20 cellular contexts compared by ENCODE assay signal in genomic region chr16:56878455-56878854, GRCh38. TPM values are rescaled to one million over a fixed set of nuclear protein-coding genes. Genes with fewer than 3 reads are reported as not detected.
A peak's percentile ranks its signal among the peaks of the same experiment; 100 is the strongest.
DNase-seq lines count a peak whose midpoint lies in the region; ATAC-seq, FAIRE-seq and TF ChIP-seq lines count a peak whose summit lies in the region.
"Had no signal": no experiment of that assay in that cellular context is flagged by ENCODE, and none has a peak within 500 bp of the region (broad histone marks: within the 10 kb centered on the region; RNA-seq: fewer than 3 reads in every experiment).

No MANE protein-coding gene starts in this region.

- no peak overlapping the region for H3K4ac ChIP-seq in neuronal stem cell (ENCODE audit: low read length)

- no peak for TF ChIP-seq CTCF in A549 (IDR thresholded peaks at IDR 0.05)
- TF ChIP-seq CTCF in HEK293 (tag by site-specific recombination; IDR thresholded peaks at IDR 0.05): no peak

- no peak overlapping the region for H3K18ac ChIP-seq in neuronal stem cell (ENCODE audit: low read length)

- no peaks in the 10 kb centered on the region for H3K9me3 ChIP-seq in A549
- no peaks in the 10 kb centered on the region for H3K9me3 ChIP-seq in HEK293 (ENCODE audit: control insufficient read depth, insufficient read depth, low read depth, low read length)
- peaks cover 0 to 1% of the 10 kb centered on the region in 2 donors for H3K9me3 ChIP-seq in neuronal stem cell (replicated peaks in 1 of 2; ENCODE audit: control insufficient read depth in 2 of 2, insufficient read depth in 1 of 2, low read depth in 1 of 2, low read length in 2 of 2)
- H3K9me3 ChIP-seq: BLaER1, Caco-2, HAP-1 had no signal

- no peak for ATAC-seq in A549
- ATAC-seq in stimulated activated naive B cell treated with anti-CD40 and anti-IgM and Interleukin-4, amounts not matched to agents 10 μg/mL and 1 μg/mL and 100 μg/mL, for 72 hours (replicated peaks): no peak
- no peak for ATAC-seq in HG02763 (IDR thresholded peaks at IDR 0.05; ENCODE audit: unreplicated experiment)
- ATAC-seq: CD8-positive, alpha-beta T cell had no signal

- no peaks in the 10 kb centered on the region for H3K79me1 ChIP-seq in neuronal stem cell (ENCODE audit: low read depth, low read length)

- no peak overlapping the region for H2BK120ac ChIP-seq in neuronal stem cell (ENCODE audit: low read depth, low read length)

- H3K9ac ChIP-seq in neuronal stem cell (ENCODE audit: low read depth, low read length, poor library complexity): no peak overlapping the region
- H3K9ac ChIP-seq: BLaER1 had no signal

- H3K4me2 ChIP-seq in A549 (no peak overlapping the region), neuronal stem cell (ENCODE audit: insufficient read depth, low read length, poor library complexity, severe bottlenecking) (no peak overlapping the region)
- H3K4me2 ChIP-seq: BLaER1 had no signal

- peaks cover 3 to 4% of the 10 kb centered on the region in 2 donors for H3K36me3 Mint-ChIP-seq in stimulated activated naive B cell treated with anti-CD40 and anti-IgM and Interleukin-4, amounts not matched to agents 10 μg/mL and 1 μg/mL and 100 μg/mL, for 72 hours
- H3K36me3 Mint-ChIP-seq: CD4-positive, CD25-positive, alpha-beta regulatory T cell; CD8-positive, alpha-beta T cell had no signal

- H2BK15ac ChIP-seq in neuronal stem cell (ENCODE audit: low read length): peak overlapping the region; percentile 43

- no peaks in the 10 kb centered on the region for H3K9me3 Mint-ChIP-seq in stimulated activated naive B cell treated with anti-CD40 and anti-IgM and Interleukin-4, amounts not matched to agents 10 μg/mL and 1 μg/mL and 100 μg/mL, for 72 hours
- H3K9me3 Mint-ChIP-seq: CD4-positive, CD25-positive, alpha-beta regulatory T cell; CD8-positive, alpha-beta T cell had no signal

- H3K23ac ChIP-seq in neuronal stem cell (ENCODE audit: low read depth, low read length, poor library complexity): no peak overlapping the region

- H4K8ac ChIP-seq in neuronal stem cell (ENCODE audit: low read depth, low read length): no peak overlapping the region

- CTCF ChIA-PET in A549 (lab: Yijun Ruan, JAX): interaction anchor here (1.6 kb wide), 1 partner anchor 17 kb away, joined by 5 read pairs; no protein-coding TSS in a partner anchor
- CTCF ChIA-PET in HEK293 (lab: Yijun Ruan, JAX): no interaction called here

- H3K4me1 Mint-ChIP-seq in stimulated activated naive B cell treated with anti-CD40 and anti-IgM and Interleukin-4, amounts not matched to agents 10 μg/mL and 1 μg/mL and 100 μg/mL, for 72 hours: peaks cover 23 to 28% of the 10 kb centered on the region in 2 donors
- H3K4me1 Mint-ChIP-seq: CD4-positive, CD25-positive, alpha-beta regulatory T cell had no signal

- no peak for DNase-seq in A549 (ENCODE audit: low read depth in 1 of 2, low spot score in 1 of 2)
- DNase-seq in neuronal stem cell (ENCODE audit: low spot score): no peak
- DNase-seq in stimulated activated naive B cell treated with anti-CD40 and anti-IgM and Interleukin-4, amounts not matched to agents 10 μg/mL and 1 μg/mL and 100 μg/mL, for 72 hours: no peak
- no peak for DNase-seq in glomerular visceral epithelial cell (ENCODE audit: extremely low spot score)
- DNase-seq: Caco-2; CD4-positive, CD25-positive, alpha-beta regulatory T cell; CD8-positive, alpha-beta T cell; DMS153; DND-41; GOT3 had no signal

- POLR2A ChIA-PET in A549 (lab: Yijun Ruan, JAX) (no interaction called here), HEK293 (lab: Yijun Ruan, JAX) (no interaction called here)

- H3K27me3 ChIP-seq in neuronal stem cell (ENCODE audit: control insufficient read depth in 3 of 3, insufficient read depth in 3 of 3, low read depth in 1 of 3, low read length in 3 of 3): peaks cover 0 to 6% (median 0%) of the 10 kb centered on the region in 3 experiments
- H3K27me3 ChIP-seq: BLaER1 had no signal

- no peak overlapping the region for H2BK5ac ChIP-seq in neuronal stem cell (ENCODE audit: low read length)

- WGBS in A549 (ENCODE audit: missing lambda C conversion rate): 69% methylated on average over 6 of the region's 6 CpGs
- no CpG with 5 or more reads among the region's 6 CpGs for WGBS in neuronal stem cell (ENCODE audit: extremely low coverage in 2 of 2, insufficient read length in 2 of 2, insufficient replicate concordance in 1 of 2), 2 donors

- H4K91ac ChIP-seq in neuronal stem cell (ENCODE audit: low read depth, low read length, poor library complexity): no peak overlapping the region

- no peak overlapping the region for H2BK12ac ChIP-seq in neuronal stem cell (ENCODE audit: low read length)

- H3K27ac ChIP-seq in A549 (no peak overlapping the region), HEK293 (ENCODE audit: extremely low read depth, low read depth, low read length) (no peak overlapping the region), neuronal stem cell (replicated peaks; ENCODE audit: low read length) (no peak overlapping the region)
- H3K27ac ChIP-seq: BLaER1, C4-2B had no signal

- H3K14ac ChIP-seq in neuronal stem cell (ENCODE audit: low read length): no peak overlapping the region

- H3K4me3 ChIP-seq in A549: no peak overlapping the region
- no peak overlapping the region for H3K4me3 ChIP-seq in HEK293 (ENCODE audit: low read depth, low read length)
- H3K4me3 ChIP-seq in neuronal stem cell (ENCODE audit: low read length in 2 of 2): no peak overlapping the region
- H3K4me3 ChIP-seq: BLaER1, HAP-1 had no signal

- H3K4me3 Mint-ChIP-seq in stimulated activated naive B cell treated with anti-CD40 and anti-IgM and Interleukin-4, amounts not matched to agents 10 μg/mL and 1 μg/mL and 100 μg/mL, for 72 hours: no peak overlapping the region
- H3K4me3 Mint-ChIP-seq: B cell; CD4-positive, CD25-positive, alpha-beta regulatory T cell; CD8-positive, alpha-beta T cell had no signal

- no peaks in the 10 kb centered on the region for H3K27me3 Mint-ChIP-seq in stimulated activated naive B cell treated with anti-CD40 and anti-IgM and Interleukin-4, amounts not matched to agents 10 μg/mL and 1 μg/mL and 100 μg/mL, for 72 hours
- H3K27me3 Mint-ChIP-seq: B cell; CD4-positive, CD25-positive, alpha-beta regulatory T cell had no signal

- TF ChIP-seq RAD21 in A549 (conservative IDR thresholded peaks at IDR 0.05 in 1 of 2, IDR thresholded peaks at IDR 0.05 in 1 of 2): no peak

- H3K36me3 ChIP-seq in HEK293 (ENCODE audit: control insufficient read depth in 2 of 2, insufficient read depth in 1 of 2, low read length in 2 of 2) (no peaks in the 10 kb centered on the region), neuronal stem cell (replicated peaks in 1 of 2; ENCODE audit: control insufficient read depth in 2 of 2, insufficient read depth in 2 of 2, low read length in 2 of 2) (no peaks in the 10 kb centered on the region)
- H3K36me3 ChIP-seq: BLaER1, HAP-1 had no signal

- H3K27ac Mint-ChIP-seq in stimulated activated naive B cell treated with anti-CD40 and anti-IgM and Interleukin-4, amounts not matched to agents 10 μg/mL and 1 μg/mL and 100 μg/mL, for 72 hours: peak overlapping the region; percentile 31
- H3K27ac Mint-ChIP-seq: B cell; CD4-positive, CD25-positive, alpha-beta regulatory T cell; CD8-positive, alpha-beta T cell had no signal

- no peak for FAIRE-seq in A549 (lab: Jason Lieb, UNC)
- FAIRE-seq: G401.6, GM12892, H54 had no signal

- H2AFZ ChIP-seq in neuronal stem cell (ENCODE audit: low read length): no peak overlapping the region

- TF ChIP-seq EP300 in A549 (IDR thresholded peaks at IDR 0.05): no peak

- no peak overlapping the region for H2AK5ac ChIP-seq in neuronal stem cell (ENCODE audit: low read depth, low read length)

- no peaks in the 10 kb centered on the region for H3K4me1 ChIP-seq in A549
- no peaks in the 10 kb centered on the region for H3K4me1 ChIP-seq in HEK293 (ENCODE audit: control insufficient read depth, insufficient read depth, low read length)
- no peaks in the 10 kb centered on the region for H3K4me1 ChIP-seq in neuronal stem cell (ENCODE audit: control insufficient read depth in 2 of 2, insufficient read depth in 1 of 2, low read depth in 1 of 2, low read length in 2 of 2)
- H3K4me1 ChIP-seq: Caco-2, HAP-1 had no signal

- no peak for TF ChIP-seq POLR2A in A549 (IDR thresholded peaks at IDR 0.05; ENCODE audit: low read length)

TF ChIP-seq in A549, 52 proteins besides CTCF, POLR2A, EP300 and RAD21:
- TF ChIP-seq ZFP36 (IDR thresholded peaks at IDR 0.05; ENCODE audit: borderline replicate concordance, partially characterized antibody): peak; percentile 56
- TF ChIP-seq TP53 (CRISPR knock-in tag; IDR thresholded peaks at IDR 0.05): no peak

TF ChIP-seq in HEK293, 187 proteins besides CTCF, POLR2A, EP300 and RAD21 (continues in another document):
- TF ChIP-seq TCF7L2 (IDR thresholded peaks at IDR 0.05; ENCODE audit: borderline replicate concordance, low read depth, low read length): no peak
- TF ChIP-seq ZNF398 (tag by site-specific recombination; IDR thresholded peaks at IDR 0.05): no peak
- TF ChIP-seq ZBTB48 (tag by site-specific recombination; IDR thresholded peaks at IDR 0.05): no peak

RNA-seq across cellular contexts. Expression of gene SLC12A3, which starts 13.4 kb away (rescaled TPM):
- 0.01 and 0.09 TPM in 2 replicates for polyA plus RNA-seq in A549 (2011; rRNA removed)
- polyA plus RNA-seq in A549 (2012; cell fraction: cytosol; rRNA removed): 0.05 and 0.06 TPM in 2 replicates
- 0.11 and 0.12 TPM in 2 replicates for polyA plus RNA-seq in A549 (2012; cell fraction: nucleus; rRNA removed)
- polyA plus RNA-seq in A549 (2017; fragmentation: RNase III; extraction: RNeasy Plus Mini Kit Qiagen cat#74134 plus additional on column Dnase treatment): 0.08 TPM in 1 of 3 replicates, not detected in the others
- polyA minus RNA-seq in A549 (2011; rRNA and poly(A)+ RNA removed): 0.08 TPM in 1 of 2 replicates, not detected in the other
- polyA plus RNA-seq in neuronal stem cell (2013, experiment 1 of 2): not detected
- polyA plus RNA-seq in neuronal stem cell (2013, experiment 2 of 2): not detected
- polyA plus RNA-seq: AG04450; CD4-positive, CD25-positive, alpha-beta regulatory T cell had no signal

RNA-seq across cellular contexts. Expression of gene HERPUD1, which starts 53.5 kb away (rescaled TPM):
- polyA plus RNA-seq in A549 (2011; rRNA removed) (140 and 182 TPM in 2 replicates), A549 (2017; fragmentation: RNase III; extraction: RNeasy Plus Mini Kit Qiagen cat#74134 plus additional on column Dnase treatment) (58.7 to 65.8 TPM (median 63.4 TPM) in 3 replicates)
- 41.0 and 54.6 TPM in 2 replicates for polyA plus RNA-seq in A549 (2012; cell fraction: cytosol; rRNA removed)
- 60.1 and 65.0 TPM in 2 replicates for polyA plus RNA-seq in A549 (2012; cell fraction: nucleus; rRNA removed)
- 205 and 225 TPM in 2 replicates for polyA minus RNA-seq in A549 (2011; rRNA and poly(A)+ RNA removed)
- 11.7 TPM for polyA plus RNA-seq in neuronal stem cell (2013, experiment 1 of 2)
- 12.1 TPM for polyA plus RNA-seq in neuronal stem cell (2013, experiment 2 of 2)
